ENCODE assay signal across 22 cellular contexts in genomic region chr1:23187637-23188036, GRCh38. TPM values are rescaled to one million over a fixed set of nuclear protein-coding genes. Genes with fewer than 3 reads are reported as not detected.
DNase-seq lines count a peak whose midpoint lies in the region; ATAC-seq and TF ChIP-seq lines count a peak whose summit lies in the region.
"Had no signal": no experiment of that assay in that cellular context is flagged by ENCODE, and none has a peak within 500 bp of the region (broad histone marks: within the 10 kb centered on the region; RNA-seq: fewer than 3 reads in every experiment).

No MANE protein-coding gene starts in this region.

- peak overlapping the region in 5 of 11 experiments; percentile 8 to 57 (median 53); a peak in 5 of 22 replicates for H3K27ac ChIP-seq in BLaER1 treated with 17β-estradiol and CSF1 and Interleukin-3, amounts not matched to agents 10 nM and 100 nM
- H3K27ac ChIP-seq in colonic mucosa: no peak overlapping the region
- H3K27ac ChIP-seq in mesenchymal stem cell (ENCODE audit: low read length, poor library complexity, severe bottlenecking): no peak overlapping the region
- H3K27ac ChIP-seq: breast epithelium, C4-2B, psoas muscle, VCaP had no signal

- H2BK15ac ChIP-seq in mesenchymal stem cell (ENCODE audit: low read depth, poor library complexity, severe bottlenecking): no peak overlapping the region

- no peaks in the 10 kb centered on the region for H3K36me3 Mint-ChIP-seq in stimulated activated effector memory CD8-positive, alpha-beta T cell treated with anti-CD3 and anti-CD28 coated beads, Interleukin-12 subunit alpha, Interleukin-12 subunit beta, amount 100 ng/mL, for 72 hours
- H3K36me3 Mint-ChIP-seq: activated naive CD4-positive, alpha-beta T cell treated with anti-CD3 and anti-CD28 coated beads, Interleukin-2, amount 10 ng/mL, durations not matched to agents 7 days and 5 days; naive B cell had no signal

- no peak for TF ChIP-seq CTCF in colonic mucosa (IDR thresholded peaks at IDR 0.05)

- no peak overlapping the region for H3K4me3 Mint-ChIP-seq in stimulated activated effector memory CD8-positive, alpha-beta T cell treated with anti-CD3 and anti-CD28 coated beads, Interleukin-12 subunit alpha, Interleukin-12 subunit beta, amount 100 ng/mL, for 72 hours
- H3K4me3 Mint-ChIP-seq: activated naive CD4-positive, alpha-beta T cell treated with anti-CD3 and anti-CD28 coated beads, Interleukin-2, amount 10 ng/mL, durations not matched to agents 7 days and 5 days; activated T-helper 1 cell treated with anti-CD3 and anti-CD28 coated beads, Interleukin-12 subunit alpha, Interleukin-12 subunit beta, Interleukin-2, Interleukin-4 antibody, amounts not matched to agents 30 ng/mL and 10 ng/mL and 1 ng/mL, durations not matched to agents 14 hours and 24 hours and 36 hours; naive B cell had no signal

- H3K27me3 ChIP-seq in BLaER1 treated with 17β-estradiol and CSF1 and Interleukin-3, amounts not matched to agents 10 nM and 100 nM: no peaks in the 10 kb centered on the region
- H3K27me3 ChIP-seq in colonic mucosa: no peaks in the 10 kb centered on the region
- peaks cover 0 to 15% of the 10 kb centered on the region in 2 experiments for H3K27me3 ChIP-seq in mesenchymal stem cell (ENCODE audit: control insufficient read depth in 1 of 2, insufficient read depth in 1 of 2, low read length in 2 of 2)
- H3K27me3 ChIP-seq: breast epithelium, MG63 had no signal

- DNase-seq in NCI-H2171 (lab: John Stamatoyannopoulos, UW): peak; percentile 83
- peak; percentile 54 for DNase-seq in colonic mucosa
- DNase-seq in mesenchymal stem cell: peak; percentile 37
- no peak for DNase-seq in stimulated activated effector memory CD8-positive, alpha-beta T cell treated with anti-CD3 and anti-CD28 coated beads, Interleukin-12 subunit alpha, Interleukin-12 subunit beta, amount 100 ng/mL, for 72 hours (ENCODE audit: low spot score in 2 of 2)
- DNase-seq in RPMI8226: no peak
- DNase-seq: activated naive CD4-positive, alpha-beta T cell treated with anti-CD3 and anti-CD28 coated beads, Interleukin-2, amount 10 ng/mL, durations not matched to agents 7 days and 5 days; amniotic stem cell; mesendoderm; MG63; naive B cell; NCI-H1417 treated with DMSO at 0.1 percent for 48 hours; NCI-H526; nucleus accumbens; psoas muscle had no signal

- H3K23ac ChIP-seq in mesenchymal stem cell (ENCODE audit: low read length in 2 of 2): no peak overlapping the region

- H2AK5ac ChIP-seq in mesenchymal stem cell (ENCODE audit: low read length, severe bottlenecking): peak overlapping the region; percentile 32

- H3K79me1 ChIP-seq in mesenchymal stem cell (replicated peaks; ENCODE audit: low read length, poor library complexity, severe bottlenecking): no peaks in the 10 kb centered on the region

- peak overlapping the region in 4 of 11 experiments; percentile 0 to 21 (median 16); a peak in 4 of 22 replicates for H3K9ac ChIP-seq in BLaER1 treated with 17β-estradiol and CSF1 and Interleukin-3, amounts not matched to agents 10 nM and 100 nM
- H3K9ac ChIP-seq in colonic mucosa (ENCODE audit: low read depth in 2 of 2, low read length in 2 of 2) (no peak overlapping the region), mesenchymal stem cell (ENCODE audit: low read length) (no peak overlapping the region)

- peak overlapping the region in 1 of 2 experiments; percentile 68 for H3K14ac ChIP-seq in mesenchymal stem cell (ENCODE audit: low read length in 2 of 2)

- WGBS in mesenchymal stem cell: 75% methylated on average over 5 of the region's 5 CpGs

- no peak overlapping the region for H3K18ac ChIP-seq in mesenchymal stem cell (ENCODE audit: low read depth in 1 of 2, low read length in 2 of 2)

- intact Hi-C loops in colonic mucosa (cut with DNase I): loop anchor here (5.0 kb wide), 1 partner anchor 210 kb away; no protein-coding TSS in a partner anchor

- no peak overlapping the region for H2BK120ac ChIP-seq in mesenchymal stem cell (ENCODE audit: low read depth, low read length)

- no peak overlapping the region for H2BK5ac ChIP-seq in mesenchymal stem cell (ENCODE audit: low read depth, low read length, poor library complexity, severe bottlenecking)

- H3K9me3 Mint-ChIP-seq in stimulated activated effector memory CD8-positive, alpha-beta T cell treated with anti-CD3 and anti-CD28 coated beads, Interleukin-12 subunit alpha, Interleukin-12 subunit beta, amount 100 ng/mL, for 72 hours: no peaks in the 10 kb centered on the region
- H3K9me3 Mint-ChIP-seq: activated naive CD4-positive, alpha-beta T cell treated with anti-CD3 and anti-CD28 coated beads, Interleukin-2, amount 10 ng/mL, durations not matched to agents 7 days and 5 days; activated T-helper 1 cell treated with anti-CD3 and anti-CD28 coated beads, Interleukin-12 subunit alpha, Interleukin-12 subunit beta, Interleukin-2, Interleukin-4 antibody, amounts not matched to agents 30 ng/mL and 10 ng/mL and 1 ng/mL, durations not matched to agents 14 hours and 24 hours and 36 hours had no signal

- H3K9me3 ChIP-seq in BLaER1 treated with 17β-estradiol and CSF1 and Interleukin-3, amounts not matched to agents 10 nM and 100 nM (replicated peaks in 1 of 11): no peaks in the 10 kb centered on the region
- H3K9me3 ChIP-seq in colonic mucosa: no peaks in the 10 kb centered on the region
- no peaks in the 10 kb centered on the region for H3K9me3 ChIP-seq in mesenchymal stem cell (ENCODE audit: control insufficient read depth, low read length)
- H3K9me3 ChIP-seq: breast epithelium, MG63, psoas muscle had no signal

- peak overlapping the region; percentile 4 to 9 for H2BK12ac ChIP-seq in mesenchymal stem cell (ENCODE audit: low read length in 2 of 2)

- H4K20me1 ChIP-seq in BLaER1 treated with 17β-estradiol and CSF1 and Interleukin-3, amounts not matched to agents 10 nM and 100 nM: no peaks in the 10 kb centered on the region

- peaks cover 8 to 44% (median 34%) of the 10 kb centered on the region in 10 experiments for H3K4me1 ChIP-seq in BLaER1 treated with 17β-estradiol and CSF1 and Interleukin-3, amounts not matched to agents 10 nM and 100 nM
- no peaks in the 10 kb centered on the region for H3K4me1 ChIP-seq in colonic mucosa
- H3K4me1 ChIP-seq in mesenchymal stem cell (ENCODE audit: control insufficient read depth, insufficient read depth, low read depth, low read length): peaks cover 8% of the 10 kb centered on the region
- H3K4me1 ChIP-seq: psoas muscle had no signal

- peak overlapping the region in 9 of 11 experiments; percentile 10 to 70 (median 51); a peak in 18 of 22 replicates for H3K4me2 ChIP-seq in BLaER1 treated with 17β-estradiol and CSF1 and Interleukin-3, amounts not matched to agents 10 nM and 100 nM
- H3K4me2 ChIP-seq in mesenchymal stem cell (ENCODE audit: low read length, poor library complexity, severe bottlenecking): no peak overlapping the region

- H4K91ac ChIP-seq in mesenchymal stem cell (ENCODE audit: low read length): peak overlapping the region; percentile 7

- H3K36me3 ChIP-seq in BLaER1 treated with 17β-estradiol and CSF1 and Interleukin-3, amounts not matched to agents 10 nM and 100 nM: no peaks in the 10 kb centered on the region
- H3K36me3 ChIP-seq in colonic mucosa: no peaks in the 10 kb centered on the region
- no peaks in the 10 kb centered on the region for H3K36me3 ChIP-seq in mesenchymal stem cell (ENCODE audit: control insufficient read depth in 1 of 2, insufficient read depth in 2 of 2, low read depth in 1 of 2, low read length in 2 of 2)
- H3K36me3 ChIP-seq: breast epithelium, MG63 had no signal

- H3K4ac ChIP-seq in mesenchymal stem cell (ENCODE audit: low read depth in 1 of 2, low read length in 2 of 2): no peak overlapping the region

- no peak overlapping the region for H3K27ac Mint-ChIP-seq in stimulated activated effector memory CD8-positive, alpha-beta T cell treated with anti-CD3 and anti-CD28 coated beads, Interleukin-12 subunit alpha, Interleukin-12 subunit beta, amount 100 ng/mL, for 72 hours
- H3K27ac Mint-ChIP-seq: activated naive CD4-positive, alpha-beta T cell treated with anti-CD3 and anti-CD28 coated beads, Interleukin-2, amount 10 ng/mL, durations not matched to agents 7 days and 5 days; activated T-helper 1 cell treated with anti-CD3 and anti-CD28 coated beads, Interleukin-12 subunit alpha, Interleukin-12 subunit beta, Interleukin-2, Interleukin-4 antibody, amounts not matched to agents 30 ng/mL and 10 ng/mL and 1 ng/mL, durations not matched to agents 14 hours and 24 hours and 36 hours; naive B cell had no signal

- no peak overlapping the region for H3K4me3 ChIP-seq in BLaER1 treated with 17β-estradiol and CSF1 and Interleukin-3, amounts not matched to agents 10 nM and 100 nM
- H3K4me3 ChIP-seq in colonic mucosa (no peak overlapping the region), mesenchymal stem cell (ENCODE audit: insufficient read depth in 1 of 2, low read depth in 1 of 2, low read length in 2 of 2) (no peak overlapping the region)
- H3K4me3 ChIP-seq: breast epithelium, MG63, psoas muscle had no signal

- no peak overlapping the region for H2AFZ ChIP-seq in mesenchymal stem cell (ENCODE audit: low read depth, low read length)

- no peak for ATAC-seq in stimulated activated effector memory CD8-positive, alpha-beta T cell treated with anti-CD3 and anti-CD28 coated beads, Interleukin-12 subunit alpha, Interleukin-12 subunit beta, amount 100 ng/mL, for 72 hours
- no peak for ATAC-seq in GM19463 (IDR thresholded peaks at IDR 0.05; ENCODE audit: unreplicated experiment)
- ATAC-seq: psoas muscle had no signal

- peak overlapping the region; percentile 19 for H4K8ac ChIP-seq in mesenchymal stem cell (ENCODE audit: low read length)

- H3K4me1 Mint-ChIP-seq in stimulated activated effector memory CD8-positive, alpha-beta T cell treated with anti-CD3 and anti-CD28 coated beads, Interleukin-12 subunit alpha, Interleukin-12 subunit beta, amount 100 ng/mL, for 72 hours: peaks cover 12% of the 10 kb centered on the region

RNA-seq across cellular contexts. Expression of gene LUZP1, which starts 19.0 kb away (rescaled TPM):
- total RNA-seq in colonic mucosa: 10 to 100 TPM; 42.4 to 50.4 TPM
- polyA plus RNA-seq in mesenchymal stem cell (2013, experiment 1 of 2): 39.1 TPM
- polyA plus RNA-seq in mesenchymal stem cell (2013, experiment 2 of 2): 38.8 TPM

RNA-seq across cellular contexts. Expression of gene HTR1D, which starts 29.7 kb away (rescaled TPM):
- total RNA-seq in colonic mucosa: under 1 TPM; 0.27 to 0.42 TPM
- 0.17 TPM for polyA plus RNA-seq in mesenchymal stem cell (2013, experiment 1 of 2)
- polyA plus RNA-seq in mesenchymal stem cell (2013, experiment 2 of 2): 0.16 TPM
- total RNA-seq: activated T-helper 1 cell treated with anti-CD3 and anti-CD28 coated beads, Interleukin-12 subunit alpha, Interleukin-12 subunit beta, Interleukin-2, Interleukin-4 antibody, amounts not matched to agents 30 ng/mL and 10 ng/mL and 1 ng/mL, durations not matched to agents 14 hours and 24 hours and 36 hours; breast epithelium; psoas muscle; skeletal muscle tissue; subcutaneous adipose tissue had no signal

Comparison
In these comparisons a context has a peak if more than half of its experiments do, and no peak if none do; other contexts are left out.
1. DNase-seq: peak in NCI-H2171 (single experiment), colonic mucosa (single experiment) and mesenchymal stem cell (single experiment); none in stimulated activated effector memory CD8-positive, alpha-beta T cell treated with anti-CD3 and anti-CD28 coated beads, Interleukin-12 subunit alpha, Interleukin-12 subunit beta, amount 100 ng/mL, for 72 hours (0 of 2) and RPMI8226 (single experiment).